16 cellular contexts compared by ENCODE assay signal in the genomic region with DNA sequence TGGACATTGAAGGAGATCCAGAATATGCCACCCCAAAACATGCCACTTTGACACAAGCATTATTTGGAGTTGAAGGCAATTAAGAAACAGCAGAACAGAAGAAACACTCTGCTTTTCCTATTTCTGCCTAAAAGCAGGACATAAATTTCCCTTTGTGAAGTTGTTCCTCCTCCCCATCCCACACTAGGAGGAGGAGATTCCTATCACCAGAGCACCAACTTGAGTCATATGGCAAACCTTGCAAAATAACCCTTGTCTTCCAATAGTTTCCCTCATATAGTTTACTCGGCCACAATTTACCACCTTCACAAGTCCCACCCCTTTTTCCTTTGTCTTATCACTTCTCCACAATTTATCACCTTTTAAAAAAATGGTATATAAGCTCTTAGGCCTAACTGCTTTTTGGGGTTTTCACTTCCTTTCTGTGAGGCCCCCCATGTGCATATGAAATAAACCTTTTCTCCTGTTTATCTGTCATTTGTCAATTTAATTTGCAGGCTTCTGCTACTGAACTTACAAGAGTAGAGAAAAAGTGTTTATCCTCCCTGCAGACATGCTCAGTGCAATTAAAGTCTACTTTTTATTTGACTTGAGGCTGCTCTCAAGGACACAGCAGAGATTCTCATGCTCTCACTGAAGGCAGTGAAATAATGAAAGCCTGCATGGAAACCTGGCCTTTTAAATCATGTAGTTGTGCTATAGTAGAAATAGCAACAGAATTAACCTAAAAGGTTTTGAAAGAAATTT. TPM values are rescaled to one million over a fixed set of nuclear protein-coding genes. Genes with fewer than 3 reads are reported as not detected.
DNase-seq lines count a peak whose midpoint lies in the region; ATAC-seq and TF ChIP-seq lines count a peak whose summit lies in the region.
"Had no signal": no experiment of that assay in that cellular context is flagged by ENCODE, and none has a peak within 500 bp of the region (broad histone marks: within the 10 kb centered on the region; RNA-seq: fewer than 3 reads in every experiment).

No MANE protein-coding gene starts in this region.

- no peak overlapping the region for H3K27ac ChIP-seq in fibroblast of lung (ENCODE audit: insufficient read depth, low read length)
- H3K27ac ChIP-seq: KMS-11 had no signal

- no peaks in the 10 kb centered on the region for H3K9me3 ChIP-seq in fibroblast of lung (ENCODE audit: control insufficient read depth, insufficient read depth, low read depth, low read length)

- H3K4me3 ChIP-seq in fibroblast of lung (replicated peaks in 1 of 4; ENCODE audit: control extremely low read depth in 1 of 4, insufficient read depth in 1 of 4, low read depth in 3 of 4, low read length in 4 of 4) = no peak overlapping the region

- no peak overlapping the region for H2AFZ ChIP-seq in fibroblast of lung (ENCODE audit: low read length)

- H3K27me3 ChIP-seq in fibroblast of lung (ENCODE audit: control insufficient read depth, insufficient read depth, low read length) = no peaks in the 10 kb centered on the region

- peaks cover 15% of the 10 kb centered on the region for H3K79me2 ChIP-seq in fibroblast of lung (ENCODE audit: control insufficient read depth, insufficient read depth, low read length)

- TF ChIP-seq CTCF in fibroblast of lung (conservative IDR thresholded peaks at IDR 0.05 in 1 of 2, IDR thresholded peaks at IDR 0.05 in 1 of 2; ENCODE audit: low read depth in 1 of 2, low read length in 2 of 2) = no peak

- H3K9ac ChIP-seq in fibroblast of lung (ENCODE audit: insufficient read depth, low read length) = no peak overlapping the region
- H3K9ac ChIP-seq: KMS-11 had no signal

- H4K20me1 ChIP-seq in fibroblast of lung (ENCODE audit: control insufficient read depth, extremely low read depth, insufficient read depth, low read length) = no peaks in the 10 kb centered on the region

- no peak overlapping the region for H3K4me2 ChIP-seq in fibroblast of lung (ENCODE audit: extremely low read depth, insufficient read depth, low read length)
- H3K4me2 ChIP-seq: KMS-11 had no signal

- ATAC-seq in GM18498 (IDR thresholded peaks at IDR 0.05; ENCODE audit: unreplicated experiment) (no peak), GM18861 (IDR thresholded peaks at IDR 0.05; ENCODE audit: unreplicated experiment) (no peak)

- DNase-seq in GM03348 (ENCODE audit: low spot score) (peak; percentile 73), MV-4-11 (lab: John Stamatoyannopoulos, UW) (peak; percentile 9), fibroblast of lung (ENCODE audit: low read depth in 2 of 2) (peak; percentile 61 to 69), renal cortical epithelial cell (ENCODE audit: low read depth) (peak; percentile 18), NCI-H1694 treated with DMSO at 0.1 percent for 48 hours (lab: John Stamatoyannopoulos, UW) (no peak), cardiac septum (ENCODE audit: low spot score) (no peak)
- DNase-seq: activated gamma-delta T cell treated with Interleukin-2 at 50 U/mL for 16 hours; CD4-positive, CD25-positive, alpha-beta regulatory T cell; endodermal cell; naive B cell; NCI-H2029 treated with DMSO at 0.1 percent for 48 hours; SHP77; stimulated activated naive CD4-positive, alpha-beta T cell treated with Interleukin-2 at 50 U/mL for 16 hours had no signal

- intact Hi-C loops in cardiac septum (cut with DNase I) = no loop called here

- no peaks in the 10 kb centered on the region for H3K36me3 ChIP-seq in fibroblast of lung (ENCODE audit: control insufficient read depth, insufficient read depth, low read length)

- H3K4me1 ChIP-seq in fibroblast of lung (ENCODE audit: control insufficient read depth, extremely low read depth, insufficient read depth, low read length) = peaks cover 4% of the 10 kb centered on the region

RNA-seq across cellular contexts. Expression of gene RAB23, which starts 2.8 kb away (rescaled TPM):
- 50.8 and 68.0 TPM in 2 replicates for total RNA-seq in fibroblast of lung
- polyA plus RNA-seq in fibroblast of lung = 41.4 and 61.2 TPM in 2 replicates
- 30.2 and 37.7 TPM in 2 replicates for polyA plus RNA-seq in fibroblast of lung (2012)
- polyA minus RNA-seq in fibroblast of lung (ENCODE audit: low replicate concordance) = 13.5 and 19.3 TPM in 2 replicates
- 19.6 and 24.5 TPM in 2 replicates for total RNA-seq in renal cortical epithelial cell
- total RNA-seq in cardiac septum = 19.5 TPM

RNA-seq across cellular contexts. Expression of gene BAG2, which starts 52.8 kb away (rescaled TPM):
- total RNA-seq in fibroblast of lung (22.1 and 31.5 TPM in 2 replicates), renal cortical epithelial cell (9.2 and 14.6 TPM in 2 replicates), cardiac septum (16.9 TPM)
- 21.1 and 27.3 TPM in 2 replicates for polyA plus RNA-seq in fibroblast of lung
- polyA plus RNA-seq in fibroblast of lung (2012) = 15.0 and 20.4 TPM in 2 replicates
- 2.5 and 3.5 TPM in 2 replicates for polyA minus RNA-seq in fibroblast of lung (ENCODE audit: low replicate concordance)

Comparison
In these comparisons a context has a peak if more than half of its experiments do, and no peak if none do; other contexts are left out.
1. DNase-seq: peak in GM03348 (single experiment), MV-4-11 (single experiment), fibroblast of lung (2 of 2) and renal cortical epithelial cell (single experiment); none in NCI-H1694 treated with DMSO at 0.1 percent for 48 hours (single experiment) and cardiac septum (single experiment).